ENCODE assay signal across 11 cellular contexts in the genomic region with DNA sequence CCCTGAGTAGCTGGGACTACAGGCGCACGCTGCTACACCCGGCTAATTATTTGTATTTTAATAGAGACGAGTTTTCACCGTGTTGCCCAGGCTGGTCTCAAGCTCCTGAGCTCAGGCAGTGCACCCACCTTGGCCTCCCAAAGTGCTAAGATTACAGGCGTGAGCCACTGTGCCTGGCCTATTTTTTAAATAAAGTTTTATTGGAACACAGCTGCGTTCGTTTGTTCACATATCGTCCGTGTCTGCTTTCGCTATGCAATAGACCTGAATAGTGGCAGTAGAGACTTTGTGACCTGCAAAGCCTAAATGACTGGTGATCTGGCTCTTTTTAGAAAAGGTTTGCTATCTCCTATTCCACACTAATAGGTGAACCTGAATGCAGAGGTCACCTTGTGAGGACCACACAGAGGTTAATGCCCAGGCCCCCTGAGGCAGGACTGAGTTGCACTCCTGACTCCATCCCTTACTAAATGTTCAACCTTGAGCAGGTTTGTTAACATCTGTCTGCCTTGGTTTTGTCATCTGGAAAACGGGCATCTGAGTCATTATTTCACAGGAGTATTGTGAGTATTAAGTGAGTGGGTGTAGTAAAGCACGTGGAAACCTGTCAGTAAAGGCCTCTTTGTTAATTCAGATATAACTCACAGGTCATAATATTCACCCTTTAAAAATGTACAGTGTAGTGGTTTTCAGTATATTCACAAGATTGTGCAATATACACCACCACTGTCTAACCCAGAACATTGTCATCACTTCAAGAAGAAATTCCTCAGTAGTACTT.
DNase-seq lines count a peak whose midpoint lies in the region; ATAC-seq and TF ChIP-seq lines count a peak whose summit lies in the region.
"Had no signal": no experiment of that assay in that cellular context is flagged by ENCODE, and none has a peak within 500 bp of the region (broad histone marks: within the 10 kb centered on the region; RNA-seq: fewer than 3 reads in every experiment).

No MANE protein-coding gene starts in this region.

- POLR2A ChIA-PET in RWPE1 (lab: Yijun Ruan, JAX; ENCODE audit: low non-redundant PET) = no interaction called here

- H3K36me3 ChIP-seq in esophagus squamous epithelium = no peaks in the 10 kb centered on the region

- 69 to 70% methylated on average over 13 of the region's 13 CpGs for WGBS in esophagus squamous epithelium, 2 donors

- no peaks in the 10 kb centered on the region for H3K9me3 ChIP-seq in esophagus squamous epithelium

- H3K27me3 ChIP-seq in esophagus squamous epithelium = no peaks in the 10 kb centered on the region

- CTCF ChIA-PET in RWPE1 (lab: Yijun Ruan, JAX) = interaction anchor here (0.7 kb wide), 1 partner anchor 1684 kb away, joined by 3 read pairs; no protein-coding TSS in a partner anchor

- peak; percentile 24 for DNase-seq in activated CD4-positive, alpha-beta T cell treated with anti-CD3 and anti-CD28 coated beads for 48 hours
- no peak for DNase-seq in activated CD4-positive, alpha-beta T cell treated with anti-CD3 and anti-CD28 coated beads, Interleukin-2, amount 50 U/mL, for 4 hours
- peak; percentile 78 for DNase-seq in RWPE1 (ENCODE audit: low spot score)
- DNase-seq in esophagus squamous epithelium (lab: John Stamatoyannopoulos, UW) = no peak
- DNase-seq in stimulated activated naive CD8-positive, alpha-beta T cell treated with anti-CD3 and anti-CD28 coated beads, Interleukin-15, Interleukin-2, amounts not matched to agents 100 U/mL and 50 U/mL, for 24 hours = no peak
- DNase-seq in stimulated activated naive CD4-positive, alpha-beta T cell (lab: John Stamatoyannopoulos, UW) = no peak
- DNase-seq in SHP77 treated with DMSO at 0.1 percent for 48 hours (lab: John Stamatoyannopoulos, UW) = no peak
- DNase-seq: NCI-H1092 treated with DMSO at 0.1 percent for 48 hours; stimulated activated CD4-positive, alpha-beta T cell treated with anti-CD3 and anti-CD28 coated beads, Interleukin-2, amount 100 ng/mL, for 48 hours had no signal

- H3K4me1 ChIP-seq in esophagus squamous epithelium = peaks cover 14 to 53% (median 24%) of the 10 kb centered on the region in 3 donors

- peak overlapping the region; percentile 100 for H3K27ac ChIP-seq in RWPE1
- H3K27ac ChIP-seq in esophagus squamous epithelium = peak overlapping the region; percentile 87 to 92 (median 89)

- H3K4me3 ChIP-seq in esophagus squamous epithelium = peak overlapping the region in 1 of 4 donors; percentile 11

- no peak for TF ChIP-seq POLR2A in esophagus squamous epithelium (IDR thresholded peaks at IDR 0.05)

- ATAC-seq in stimulated activated naive CD8-positive, alpha-beta T cell treated with anti-CD3 and anti-CD28 coated beads, Interleukin-15, Interleukin-2, amounts not matched to agents 100 U/mL and 50 U/mL, for 24 hours = peak; percentile 67
- ATAC-seq in GM18498 (IDR thresholded peaks at IDR 0.05; ENCODE audit: unreplicated experiment) = no peak
- ATAC-seq: WTC11 had no signal

- intact Hi-C loops in esophagus squamous epithelium (cut with DNase I) = no loop called here

- TF ChIP-seq CTCF in RWPE1 (conservative IDR thresholded peaks at IDR 0.05; ENCODE audit: low read depth) (no peak), esophagus squamous epithelium (IDR thresholded peaks at IDR 0.05) (no peak)

Comparison
In these comparisons a context has a peak if more than half of its experiments do, and no peak if none do; other contexts are left out.
1. DNase-seq: peak in activated CD4-positive, alpha-beta T cell treated with anti-CD3 and anti-CD28 coated beads for 48 hours (single experiment) and RWPE1 (single experiment); none in activated CD4-positive, alpha-beta T cell treated with anti-CD3 and anti-CD28 coated beads, Interleukin-2, amount 50 U/mL, for 4 hours (0 of 2), esophagus squamous epithelium (single experiment), stimulated activated naive CD8-positive, alpha-beta T cell treated with anti-CD3 and anti-CD28 coated beads, Interleukin-15, Interleukin-2, amounts not matched to agents 100 U/mL and 50 U/mL, for 24 hours (single experiment), stimulated activated naive CD4-positive, alpha-beta T cell (0 of 6) and SHP77 treated with DMSO at 0.1 percent for 48 hours (single experiment).